In genomic region chr2:27572998-27573429, GRCh38 we compare ENCODE assay signal across 19 cellular contexts. TPM values are rescaled to one million over a fixed set of nuclear protein-coding genes. Genes with fewer than 3 reads are reported as not detected.
A peak's percentile ranks its signal among the peaks of the same experiment; 100 is the strongest.
DNase-seq lines count a peak whose midpoint lies in the region; ATAC-seq and TF ChIP-seq lines count a peak whose summit lies in the region.
"Had no signal": no experiment of that assay in that cellular context is flagged by ENCODE, and none has a peak within 500 bp of the region (broad histone marks: within the 10 kb centered on the region; RNA-seq: fewer than 3 reads in every experiment).

No MANE protein-coding gene starts in this region.

- H3K36me3 Mint-ChIP-seq in central memory CD8-positive, alpha-beta T cell (ENCODE audit: insufficient read depth) = no peaks in the 10 kb centered on the region
- no peaks in the 10 kb centered on the region for H3K36me3 Mint-ChIP-seq in natural killer cell

- no peak for DNase-seq in stimulated activated naive CD8-positive, alpha-beta T cell treated with anti-CD3 and anti-CD28 coated beads, Interleukin-15, amount 100 ng/mL, for 72 hours
- no peak for DNase-seq in stimulated activated naive CD8-positive, alpha-beta T cell treated with anti-CD3 and anti-CD28 coated beads, Interleukin-15, Interleukin-2, amounts not matched to agents 100 U/mL and 50 U/mL, for 24 hours
- DNase-seq in central memory CD8-positive, alpha-beta T cell (ENCODE audit: low spot score in 2 of 2) = peak in 1 of 2 donors; percentile 26
- DNase-seq in natural killer cell = peak; percentile 53
- no peak for DNase-seq in cortex of kidney (lab: John Stamatoyannopoulos, UW)
- no peak for DNase-seq in mucosa of descending colon
- DNase-seq in activated CD4-positive, alpha-beta T cell treated with anti-CD3 and anti-CD28 coated beads for 4 hours = no peak
- DNase-seq: AML-193; CD4-positive, alpha-beta T cell; KG1; MM.1S; NCI-H2029; NCI-H446; NCI-H524 treated with DMSO at 0.1 percent for 48 hours; NCI-H82; Peyer's patch; SHP77 treated with DMSO at 0.1 percent for 48 hours had no signal

- intact Hi-C loops in natural killer cell (cut with micrococcal nuclease) = loop anchor here (1.0 to 2.0 kb wide), 2 partner anchors 10 to 56 kb away; partner anchors contain the start of genes CCDC121, GPN1 and ZNF512
- intact Hi-C loops in mucosa of descending colon (cut with DNase I, micrococcal nuclease) = no loop called here

- no peak overlapping the region for H3K27ac Mint-ChIP-seq in stimulated activated naive CD8-positive, alpha-beta T cell treated with anti-CD3 and anti-CD28 coated beads, Interleukin-15, amount 100 ng/mL, for 72 hours
- H3K27ac Mint-ChIP-seq in central memory CD8-positive, alpha-beta T cell (ENCODE audit: low read depth) = no peak overlapping the region
- H3K27ac Mint-ChIP-seq in natural killer cell = peak overlapping the region; percentile 63 to 69
- H3K27ac Mint-ChIP-seq: CD4-positive, alpha-beta T cell had no signal

- H3K27me3 Mint-ChIP-seq in stimulated activated naive CD8-positive, alpha-beta T cell treated with anti-CD3 and anti-CD28 coated beads, Interleukin-15, amount 100 ng/mL, for 72 hours = peaks cover 19% of the 10 kb centered on the region
- H3K27me3 Mint-ChIP-seq in central memory CD8-positive, alpha-beta T cell = peaks cover 15% of the 10 kb centered on the region
- peaks cover 20 to 33% of the 10 kb centered on the region in 2 donors for H3K27me3 Mint-ChIP-seq in natural killer cell (ENCODE audit: low read depth in 2 of 2)

- no peaks in the 10 kb centered on the region for H3K4me1 ChIP-seq in mucosa of descending colon (ENCODE audit: low read depth)
- H3K4me1 ChIP-seq: BLaER1 treated with 17β-estradiol and CSF1 and Interleukin-3, amounts not matched to agents 10 nM and 100 nM; Peyer's patch had no signal

- TF ChIP-seq CTCF in natural killer cell (IDR thresholded peaks at IDR 0.05) = no peak
- no peak for TF ChIP-seq CTCF in mucosa of descending colon (IDR thresholded peaks at IDR 0.05)

- no peaks in the 10 kb centered on the region for H3K4me1 Mint-ChIP-seq in stimulated activated naive CD8-positive, alpha-beta T cell treated with anti-CD3 and anti-CD28 coated beads, Interleukin-15, amount 100 ng/mL, for 72 hours
- H3K4me1 Mint-ChIP-seq in central memory CD8-positive, alpha-beta T cell = peaks cover 30% of the 10 kb centered on the region
- peaks cover 42 to 58% of the 10 kb centered on the region in 2 donors for H3K4me1 Mint-ChIP-seq in natural killer cell

- peaks cover 38% of the 10 kb centered on the region for H3K9me3 ChIP-seq in mucosa of descending colon

- H3K4me3 Mint-ChIP-seq in stimulated activated naive CD8-positive, alpha-beta T cell treated with anti-CD3 and anti-CD28 coated beads, Interleukin-15, amount 100 ng/mL, for 72 hours = no peak overlapping the region
- H3K4me3 Mint-ChIP-seq in central memory CD8-positive, alpha-beta T cell = no peak overlapping the region
- H3K4me3 Mint-ChIP-seq in natural killer cell = no peak overlapping the region
- H3K4me3 Mint-ChIP-seq: CD4-positive, alpha-beta T cell had no signal

- H3K9me3 Mint-ChIP-seq in stimulated activated naive CD8-positive, alpha-beta T cell treated with anti-CD3 and anti-CD28 coated beads, Interleukin-15, amount 100 ng/mL, for 72 hours = peaks cover 24 to 27% of the 10 kb centered on the region in 2 donors
- H3K9me3 Mint-ChIP-seq in central memory CD8-positive, alpha-beta T cell = no peaks in the 10 kb centered on the region
- H3K9me3 Mint-ChIP-seq in natural killer cell = peaks cover 0 to 3% of the 10 kb centered on the region in 2 donors

- peak; percentile 58 for ATAC-seq in stimulated activated naive CD8-positive, alpha-beta T cell treated with anti-CD3 and anti-CD28 coated beads, Interleukin-15, amount 100 ng/mL, for 72 hours
- ATAC-seq in stimulated activated naive CD8-positive, alpha-beta T cell treated with anti-CD3 and anti-CD28 coated beads, Interleukin-15, Interleukin-2, amounts not matched to agents 100 U/mL and 50 U/mL, for 24 hours = no peak
- peak; percentile 71 for ATAC-seq in central memory CD8-positive, alpha-beta T cell (replicated peaks; ENCODE audit: extremely low read depth, poor library complexity, severe bottlenecking)
- ATAC-seq in natural killer cell (peak; percentile 70 to 83 (median 76)), mucosa of descending colon (no peak)

- no peak overlapping the region for H3K4me3 ChIP-seq in mucosa of descending colon
- H3K4me3 ChIP-seq: BLaER1 treated with 17β-estradiol and CSF1 and Interleukin-3, amounts not matched to agents 10 nM and 100 nM; Peyer's patch; SK-N-MC had no signal

- no peaks in the 10 kb centered on the region for H3K36me3 ChIP-seq in mucosa of descending colon (ENCODE audit: low read depth)
- H3K36me3 ChIP-seq: Peyer's patch had no signal

RNA-seq across cellular contexts. Expression of gene ZNF512, which starts 9.8 kb away (rescaled TPM):
- 10 to 100 TPM; 26.5 to 40.9 (median 30.6) TPM for total RNA-seq in natural killer cell
- total RNA-seq in mucosa of descending colon = 10 to 100 TPM; 14.4 to 37.8 (median 19.7) TPM

RNA-seq across cellular contexts. Expression of gene CCDC121, which starts 55.8 kb away (rescaled TPM):
- under 1 TPM; 0.25 to 0.58 (median 0.42) TPM for total RNA-seq in natural killer cell
- 1 to 10 TPM; 1.9 to 4.0 (median 2.9) TPM for total RNA-seq in mucosa of descending colon

RNA-seq across cellular contexts. Expression of gene GPN1, which starts 55.8 kb away (rescaled TPM):
- total RNA-seq in natural killer cell (10 to 100 TPM; 31.5 to 36.1 (median 34.9) TPM), mucosa of descending colon (10 to 100 TPM; 23.3 to 27.8 (median 25.2) TPM)

Comparison
In these comparisons a context has a peak if more than half of its experiments do, and no peak if none do; other contexts are left out.
1. ATAC-seq: peak in stimulated activated naive CD8-positive, alpha-beta T cell treated with anti-CD3 and anti-CD28 coated beads, Interleukin-15, amount 100 ng/mL, for 72 hours (single experiment), central memory CD8-positive, alpha-beta T cell (single experiment) and natural killer cell (3 of 3); none in stimulated activated naive CD8-positive, alpha-beta T cell treated with anti-CD3 and anti-CD28 coated beads, Interleukin-15, Interleukin-2, amounts not matched to agents 100 U/mL and 50 U/mL, for 24 hours (single experiment) and mucosa of descending colon (single experiment).
2. H3K27ac Mint-ChIP-seq: peak in natural killer cell (2 of 2); none in stimulated activated naive CD8-positive, alpha-beta T cell treated with anti-CD3 and anti-CD28 coated beads, Interleukin-15, amount 100 ng/mL, for 72 hours (0 of 2) and central memory CD8-positive, alpha-beta T cell (single experiment).